ENCODE assay signal across 9 cellular contexts in the genomic region with DNA sequence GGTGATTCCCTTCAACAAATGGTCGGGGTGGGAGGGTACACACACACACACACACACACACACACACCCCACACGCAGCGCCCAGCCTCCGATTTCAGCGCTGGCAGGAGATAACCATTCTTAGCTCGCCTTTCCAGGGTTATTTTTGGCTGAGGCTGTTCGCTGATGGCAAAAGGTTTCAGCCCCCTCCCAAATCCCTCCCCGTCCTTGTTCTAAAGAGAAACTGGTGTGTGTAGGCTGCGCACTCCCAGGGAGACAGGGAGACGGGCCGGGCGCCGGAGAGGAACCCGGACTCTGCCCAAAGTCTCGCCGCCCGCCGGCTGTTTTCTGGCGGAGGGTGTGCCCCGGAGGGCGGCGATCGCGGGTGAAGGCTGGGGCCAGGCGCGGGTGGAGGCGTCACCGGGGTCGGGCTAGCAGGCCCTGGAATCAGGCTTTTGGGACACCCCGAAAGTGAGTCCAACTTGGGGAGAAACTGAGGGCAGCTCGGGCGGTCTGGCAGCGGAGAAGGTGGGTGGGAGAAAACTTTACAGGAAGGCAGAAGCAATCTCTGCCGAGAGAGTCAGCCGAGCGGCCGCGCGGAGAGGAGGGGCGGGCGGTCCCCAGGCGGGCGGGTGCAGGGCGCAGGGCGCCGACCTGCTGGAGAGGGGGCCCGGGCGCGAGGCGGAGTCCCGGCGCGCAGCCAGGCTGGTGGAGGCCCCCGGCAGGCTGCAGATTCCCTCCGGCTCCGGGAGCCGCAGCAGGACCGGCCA. TPM values are rescaled to one million over a fixed set of nuclear protein-coding genes. Genes with fewer than 3 reads are reported as not detected.
DNase-seq lines count a peak whose midpoint lies in the region; ATAC-seq and TF ChIP-seq lines count a peak whose summit lies in the region.
"Not testable (repeated sequence)": the region's sequence is repeated elsewhere in the genome, so short reads cannot be mapped to it uniquely, and the experiment has no call there.
"Had no signal": no experiment of that assay in that cellular context is flagged by ENCODE, and none has a peak within 500 bp of the region (broad histone marks: within the 10 kb centered on the region; RNA-seq: fewer than 3 reads in every experiment).

Gene PGM5 (plus strand): TSS at position 242 of the 749 bp plus-strand sequence. CDS start 517 bp downstream, outside the sequence.

- not testable (repeated sequence) for BruUV-seq in MCF 10A (replicated peaks; lab: Mats Ljungman, UMichigan)

- H3K4me1 Mint-ChIP-seq in MCF 10A (ENCODE audit: insufficient read depth, unreplicated experiment); glutamatergic neuron (ENCODE audit: low read depth, unreplicated experiment): not testable (repeated sequence)

- peak within 1 kb of the TSS in 1 of 2 donors; percentile 93 for H3K27ac ChIP-seq in lung (ENCODE audit: low read depth in 1 of 2, low read length in 1 of 2)
- peak within 1 kb of the TSS; percentile 93 for H3K27ac ChIP-seq in rectal smooth muscle tissue (ENCODE audit: low read depth, low read length)
- peak within 1 kb of the TSS; percentile 28 for H3K27ac ChIP-seq in urinary bladder (ENCODE audit: low read depth)

- peak; percentile 30 for DNase-seq in G401 (ENCODE audit: low spot score)
- DNase-seq in MCF 10A (ENCODE audit: unreplicated experiment); lung (ENCODE audit: low spot score): not testable (repeated sequence)
- DNase-seq in glutamatergic neuron: peak; percentile 41

- not testable (repeated sequence) for H3K9ac ChIP-seq in rectal smooth muscle tissue (ENCODE audit: low read length)

- WGBS in lung, 2 donors: 0% methylated on average over 45 to 58 of the region's 58 CpGs
- under 1% methylated on average over 58 of the region's 58 CpGs for WGBS in urinary bladder

- H3K4me3 Mint-ChIP-seq in MCF 10A (ENCODE audit: unreplicated experiment): peak within 1 kb of the TSS; percentile 56
- peak within 1 kb of the TSS; percentile 65 for H3K4me3 Mint-ChIP-seq in glutamatergic neuron (ENCODE audit: unreplicated experiment)

- not testable (repeated sequence) for TF ChIP-seq CTCF in WI38 (IDR thresholded peaks at IDR 0.05; ENCODE audit: low read depth, low read length); MCF 10A (IDR thresholded peaks at IDR 0.05; ENCODE audit: unreplicated experiment); glutamatergic neuron (IDR thresholded peaks at IDR 0.05; ENCODE audit: partially characterized antibody, unreplicated experiment); lung (IDR thresholded peaks at IDR 0.05; ENCODE audit: control extremely low read depth, extremely low read depth)

- not testable (repeated sequence) for H3K9me3 Mint-ChIP-seq in MCF 10A (ENCODE audit: unreplicated experiment); glutamatergic neuron (ENCODE audit: unreplicated experiment)

- not testable (repeated sequence) for H3K36me3 Mint-ChIP-seq in MCF 10A (ENCODE audit: insufficient read depth, unreplicated experiment); glutamatergic neuron (ENCODE audit: unreplicated experiment)

- not testable (repeated sequence) for H3K27me3 ChIP-seq in lung (ENCODE audit: control insufficient read depth, insufficient read depth); rectal smooth muscle tissue (ENCODE audit: control insufficient read depth, insufficient read depth, low read length)

- H3K36me3 ChIP-seq in lung (ENCODE audit: control insufficient read depth in 2 of 2, insufficient read depth in 2 of 2, low read length in 2 of 2); rectal smooth muscle tissue (ENCODE audit: control insufficient read depth, insufficient read depth, low read length); urinary bladder (ENCODE audit: insufficient read depth): not testable (repeated sequence)

- H3K4me3 ChIP-seq in WI38 (ENCODE audit: low read depth, low read length): peak within 1 kb of the TSS; percentile 58
- H3K4me3 ChIP-seq in lung: peak within 1 kb of the TSS; percentile 43
- H3K4me3 ChIP-seq in rectal smooth muscle tissue (ENCODE audit: low read length): peak within 1 kb of the TSS; percentile 63
- peak within 1 kb of the TSS; percentile 55 for H3K4me3 ChIP-seq in urinary bladder (ENCODE audit: low read depth, low read length)

- intact Hi-C loops in MCF 10A (cut with micrococcal nuclease): not testable (repeated sequence)

- ATAC-seq in HG02623 (IDR thresholded peaks at IDR 0.05; ENCODE audit: unreplicated experiment) (peak; percentile 56), lung (ENCODE audit: insufficient read depth, low FRiP score) (peak; percentile 76)

- not testable (repeated sequence) for H3K9me3 ChIP-seq in lung (ENCODE audit: control insufficient read depth in 2 of 2, insufficient read depth in 1 of 2, low read length in 1 of 2)

- H3K27me3 Mint-ChIP-seq in MCF 10A (ENCODE audit: insufficient read depth, unreplicated experiment) (peaks cover 26% of the 10 kb centered on the region), glutamatergic neuron (ENCODE audit: unreplicated experiment) (peaks cover 11% of the 10 kb centered on the region)

- not testable (repeated sequence) for H3K27ac Mint-ChIP-seq in MCF 10A (ENCODE audit: low read depth, unreplicated experiment); glutamatergic neuron (ENCODE audit: unreplicated experiment)

- CTCF ChIA-PET in MCF 10A (lab: Yijun Ruan, JAX): not testable (repeated sequence)

- H3K4me1 ChIP-seq in lung (ENCODE audit: control insufficient read depth in 2 of 2, insufficient read depth in 2 of 2, low read length in 2 of 2); rectal smooth muscle tissue (ENCODE audit: control insufficient read depth, insufficient read depth, low read length); urinary bladder (ENCODE audit: insufficient read depth): not testable (repeated sequence)

- POLR2A ChIA-PET in MCF 10A (lab: Yijun Ruan, JAX): not testable (repeated sequence)

- in situ Hi-C loops in G401 (cut with HindIII; ENCODE audit: low sequenced_read_pairs): not testable (repeated sequence)

RNA-seq across cellular contexts. Expression of gene PGM5, which starts in this region (rescaled TPM):
- total RNA-seq in G401 (2014; rRNA removed; shearing (Covaris generic)): 0.68 and 1.5 TPM in 2 replicates
- total RNA-seq in MCF 10A (2022) (not detected in 2 replicates), glutamatergic neuron (ENCODE audit: unreplicated experiment) (not detected), lung (10 to 100 TPM; 19.6 to 51.7 TPM), urinary bladder (206 TPM)
- polyA plus RNA-seq in lung (1 to 10 TPM; 4.3 TPM), urinary bladder (491 TPM)
- total RNA-seq: activated CD8-positive, alpha-beta memory T cell treated with anti-CD3 and anti-CD28 coated beads for 36 hours had no signal

Comparison
In these comparisons a context has a peak if more than half of its experiments do, and no peak if none do; other contexts are left out.
1. RNA of gene PGM5 (polyA plus RNA-seq): 491 TPM in urinary bladder (single experiment); 4.3 TPM in lung; every median in the first group is over 10 times any median in the second.
2. Peak in DNase-seq in glutamatergic neuron; RNA of the gene not detected or under 1 TPM.
3. Peak in every context shown above with its lines, with median percentiles within 50 percentile points of each other: H3K4me3 ChIP-seq.